In the genomic region with DNA sequence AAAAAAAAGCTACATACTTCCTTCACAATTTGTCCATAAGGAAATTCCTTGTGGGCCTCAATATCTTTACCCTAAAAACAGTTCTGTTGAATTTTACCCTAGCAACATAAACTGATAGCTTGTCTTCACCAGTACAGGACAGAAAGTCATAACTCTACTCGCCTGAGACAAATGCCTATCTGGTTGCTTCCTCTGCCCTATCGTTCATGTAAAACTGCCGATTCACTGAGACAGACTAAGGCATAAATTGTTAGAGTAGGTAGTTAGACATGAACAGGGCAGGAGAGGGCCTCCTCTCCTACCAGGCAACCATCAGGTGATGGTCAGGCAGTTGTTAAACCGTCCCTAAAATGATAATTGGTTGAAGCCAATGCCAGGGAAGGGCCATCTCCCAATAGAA, we compare ENCODE assay signal across 1 cellular context.
TF ChIP-seq lines count a peak whose summit lies in the region.

No MANE protein-coding gene starts in this region.

TF ChIP-seq in HCT116, 20 proteins besides CTCF, POLR2A, EP300 and RAD21:
- TF ChIP-seq EZH2phosphoT487 (IDR thresholded peaks at IDR 0.05; ENCODE audit: borderline replicate concordance): no peak
- no peak for TF ChIP-seq FOSL1 (IDR thresholded peaks at IDR 0.05; ENCODE audit: low read depth)
- TF ChIP-seq SIN3A (IDR thresholded peaks at IDR 0.05; ENCODE audit: low read depth): no peak
- no peak for TF ChIP-seq EGR1 (IDR thresholded peaks at IDR 0.05; ENCODE audit: low read depth)
- no peak for TF ChIP-seq SP1 (IDR thresholded peaks at IDR 0.05; ENCODE audit: low read depth)
- no peak for TF ChIP-seq ZNF274 (IDR thresholded peaks at IDR 0.05; ENCODE audit: low read depth, low read length)
TF ChIP-seq in HCT116: peak in this region for 0.
